8 cellular contexts compared by ENCODE assay signal in genomic region chr5:6765612-6766525, GRCh38. TPM values are rescaled to one million over a fixed set of nuclear protein-coding genes. Genes with fewer than 3 reads are reported as not detected.
A peak's percentile ranks its signal among the peaks of the same experiment; 100 is the strongest.
DNase-seq lines count a peak whose midpoint lies in the region; ATAC-seq and TF ChIP-seq lines count a peak whose summit lies in the region.

No MANE protein-coding gene starts in this region.

- H4K91ac ChIP-seq in H9 (ENCODE audit: insufficient read length, low read depth, low read length): no peak overlapping the region

- no peaks in the 10 kb centered on the region for H4K20me1 ChIP-seq in H9 (ENCODE audit: control insufficient read depth, insufficient read depth, insufficient read length)

- H3K79me2 ChIP-seq in H9 (ENCODE audit: insufficient read depth, low read length) (no peaks in the 10 kb centered on the region), parathyroid adenoma (no peaks in the 10 kb centered on the region)

- H3K27me3 ChIP-seq in H9 (ENCODE audit: insufficient read depth, low read length): no peaks in the 10 kb centered on the region
- H3K27me3 ChIP-seq in RWPE2 (ENCODE audit: insufficient read depth, poor library complexity, severe bottlenecking): no peaks in the 10 kb centered on the region
- H3K27me3 ChIP-seq in parathyroid adenoma (ENCODE audit: control insufficient read depth, insufficient read depth, low read length): no peaks in the 10 kb centered on the region
- H3K27me3 ChIP-seq in upper lobe of left lung: no peaks in the 10 kb centered on the region

- H2BK5ac ChIP-seq in H9 (ENCODE audit: insufficient read length, low read length): no peak overlapping the region

- H4K8ac ChIP-seq in H9 (replicated peaks; ENCODE audit: insufficient read length, low read depth, low read length): no peak overlapping the region

- H3K4me3 Mint-ChIP-seq in H9: no peak overlapping the region

- H2AFZ ChIP-seq in H9 (ENCODE audit: low read length): no peak overlapping the region
- H2AFZ ChIP-seq in parathyroid adenoma: peak overlapping the region; percentile 35

- TF ChIP-seq EP300 in upper lobe of left lung (IDR thresholded peaks at IDR 0.05): no peak

- H3K9me3 ChIP-seq in H9 (ENCODE audit: control insufficient read depth, low read depth, low read length) (no peaks in the 10 kb centered on the region), RWPE2 (ENCODE audit: severe bottlenecking) (no peaks in the 10 kb centered on the region), parathyroid adenoma (ENCODE audit: control insufficient read depth, low read length) (no peaks in the 10 kb centered on the region), upper lobe of left lung (no peaks in the 10 kb centered on the region)

- H3K4me1 ChIP-seq in H9 (ENCODE audit: insufficient read depth, low read length): no peaks in the 10 kb centered on the region
- peaks cover 18% of the 10 kb centered on the region for H3K4me1 ChIP-seq in RWPE2 (ENCODE audit: insufficient read depth, poor library complexity, severe bottlenecking)
- no peaks in the 10 kb centered on the region for H3K4me1 ChIP-seq in parathyroid adenoma
- H3K4me1 ChIP-seq in upper lobe of left lung: peaks cover 16 to 22% (median 16%) of the 10 kb centered on the region in 4 donors

- H3K9me3 Mint-ChIP-seq in H9: no peaks in the 10 kb centered on the region

- no peak overlapping the region for H3K23ac ChIP-seq in H9 (ENCODE audit: insufficient read length, low read depth, low read length)

- no peaks in the 10 kb centered on the region for H3K36me3 ChIP-seq in RWPE2 (ENCODE audit: low read depth)
- H3K36me3 ChIP-seq in parathyroid adenoma (ENCODE audit: control insufficient read depth, insufficient read depth, low read length): no peaks in the 10 kb centered on the region
- no peaks in the 10 kb centered on the region for H3K36me3 ChIP-seq in upper lobe of left lung

- DNase-seq in GM04504 (ENCODE audit: low read depth) (peak; percentile 35), H9 (peak; percentile 91), LoVo (ENCODE audit: low spot score) (peak; percentile 83), RWPE2 (ENCODE audit: low spot score) (peak; percentile 87), glomerular visceral epithelial cell (ENCODE audit: extremely low spot score) (peak; percentile 89), upper lobe of left lung (peak; percentile 82 to 83)
- DNase-seq in activated naive CD4-positive, alpha-beta T cell (lab: John Stamatoyannopoulos, UW): peak in 3 of 4 experiments; percentile 6 to 41 (median 6)

- H3K56ac ChIP-seq in H9 (ENCODE audit: insufficient read length, low read depth, low read length): no peak overlapping the region

- TF ChIP-seq POLR2A in upper lobe of left lung (IDR thresholded peaks at IDR 0.05): no peak

- no peaks in the 10 kb centered on the region; a peak in 2 of 7 replicates for H3K36me3 Mint-ChIP-seq in H9 (ENCODE audit: insufficient read depth in 1 of 3, low read depth in 3 of 3)

- no peak overlapping the region for H2BK15ac ChIP-seq in H9 (ENCODE audit: low read depth, low read length)

- no peak overlapping the region for H2BK12ac ChIP-seq in H9 (ENCODE audit: insufficient read length, low read depth, low read length)

- no peaks in the 10 kb centered on the region for H3K79me1 ChIP-seq in H9 (ENCODE audit: insufficient read depth, low read depth, low read length, poor library complexity, severe bottlenecking)

- H3K4me3 ChIP-seq in RWPE2 (ENCODE audit: severe bottlenecking) (no peak overlapping the region), parathyroid adenoma (ENCODE audit: low read depth, low read length) (no peak overlapping the region), upper lobe of left lung (peak overlapping the region in 3 of 4 donors; percentile 5 to 18 (median 12))

- H3K14ac ChIP-seq in H9 (ENCODE audit: insufficient read depth, low read length): 0 out of 2 replicates have a peak overlapping the region, but pooled peaks have one; percentile 68

- no peak overlapping the region for H2BK20ac ChIP-seq in H9 (ENCODE audit: low read depth, low read length, poor library complexity, severe bottlenecking)

- no peak overlapping the region for H2AK5ac ChIP-seq in H9 (ENCODE audit: insufficient read length, low read length)

- no peak overlapping the region for H3K4ac ChIP-seq in H9 (ENCODE audit: low read depth, low read length)

- H3K27ac Mint-ChIP-seq in H9: no peak overlapping the region

- H4K5ac ChIP-seq in H9 (ENCODE audit: insufficient read length, low read depth, low read length): no peak overlapping the region

- no peak overlapping the region for H2BK120ac ChIP-seq in H9 (ENCODE audit: low read depth, low read length, poor library complexity, severe bottlenecking)

- peak; percentile 55 for ATAC-seq in RWPE2 (ENCODE audit: low read depth)
- peak; percentile 86 to 88 for ATAC-seq in upper lobe of left lung (ENCODE audit: low FRiP score in 2 of 2)

- H3K4me2 ChIP-seq in H9 (ENCODE audit: insufficient read depth, insufficient read length, low read length) (no peak overlapping the region), parathyroid adenoma (ENCODE audit: low read length) (no peak overlapping the region)

- peaks cover 3% of the 10 kb centered on the region for H3K27me3 Mint-ChIP-seq in H9 (ENCODE audit: low read depth)

- TF ChIP-seq CTCF in H9 (conservative IDR thresholded peaks at IDR 0.05): peak; percentile 95
- TF ChIP-seq CTCF in RWPE2 (IDR thresholded peaks at IDR 0.05; ENCODE audit: poor library complexity, severe bottlenecking): peak; percentile 99
- peak; percentile 57 for TF ChIP-seq CTCF in parathyroid adenoma (IDR thresholded peaks at IDR 0.05)
- peak; percentile 80 to 90 (median 86) for TF ChIP-seq CTCF in upper lobe of left lung (IDR thresholded peaks at IDR 0.05)

- no peaks in the 10 kb centered on the region for H3K23me2 ChIP-seq in H9 (ENCODE audit: insufficient read length, low read depth, low read length, poor library complexity, severe bottlenecking)

- WGBS in H9 (ENCODE audit: extremely low coverage, insufficient read length, low lambda C conversion rate): no CpG with 5 or more reads among the region's 22 CpGs
- WGBS in upper lobe of left lung, 2 donors: 24 to 34% methylated on average over 5 to 22 of the region's 22 CpGs

- peak overlapping the region; percentile 90 for H3K18ac ChIP-seq in H9 (ENCODE audit: insufficient read length, low read depth, low read length)

- H3K9ac ChIP-seq in H9 (ENCODE audit: extremely low read depth, insufficient read length, low read length) (no peak overlapping the region), parathyroid adenoma (no peak overlapping the region)

- H3K4me1 Mint-ChIP-seq in H9: peaks cover 6 to 11% of the 10 kb centered on the region in 2 experiments; a peak in 3 of 4 replicates

- H3K27ac ChIP-seq in H9 (ENCODE audit: insufficient read length, low read depth, low read length): no peak overlapping the region
- H3K27ac ChIP-seq in RWPE2 (ENCODE audit: poor library complexity, severe bottlenecking): peak overlapping the region; percentile 67
- no peak overlapping the region for H3K27ac ChIP-seq in parathyroid adenoma
- peak overlapping the region in 3 of 4 donors; percentile 64 to 80 (median 75) for H3K27ac ChIP-seq in upper lobe of left lung

- no peak overlapping the region for H3T11ph ChIP-seq in H9 (ENCODE audit: low read length)

RNA-seq across cellular contexts. Expression of gene TENT4A, which starts 52.6 kb away (rescaled TPM):
- 25.6 and 25.7 TPM in 2 replicates for total RNA-seq in H9 (2021)
- total RNA-seq in upper lobe of left lung: 10 to 100 TPM; 19.7 to 44.0 (median 27.3) TPM

Comparison
In these comparisons a context has a peak if more than half of its experiments do, and no peak if none do; other contexts are left out.
1. DNase-seq: peak in every context shown above with its lines; median percentile 91 in H9; 89 in glomerular visceral epithelial cell; 87 in RWPE2; 83 in LoVo; 82 in upper lobe of left lung; 35 in GM04504; 6 in activated naive CD4-positive, alpha-beta T cell.
2. H3K27ac ChIP-seq: peak in RWPE2 (single experiment) and upper lobe of left lung (3 of 4); none in H9 (single experiment) and parathyroid adenoma (single experiment).
3. H3K4me3 ChIP-seq: peak in upper lobe of left lung (3 of 4); none in RWPE2 (single experiment) and parathyroid adenoma (single experiment).
4. Peak in every context shown above with its lines, with median percentiles within 50 percentile points of each other: CTCF ChIP-seq.